In genomic region chr17:74745548-74746177, GRCh38 we compare ENCODE assay signal across 19 cellular contexts. TPM values are rescaled to one million over a fixed set of nuclear protein-coding genes. Genes with fewer than 3 reads are reported as not detected.
DNase-seq lines count a peak whose midpoint lies in the region; ATAC-seq, FAIRE-seq and TF ChIP-seq lines count a peak whose summit lies in the region.
"Had no signal": no experiment of that assay in that cellular context is flagged by ENCODE, and none has a peak within 500 bp of the region (broad histone marks: within the 10 kb centered on the region; RNA-seq: fewer than 3 reads in every experiment).

No MANE protein-coding gene starts in this region.

- FAIRE-seq in H1 (lab: Jason Lieb, UNC) = no peak

- H3K27me3 ChIP-seq in BLaER1 (peaks cover 27% of the 10 kb centered on the region; the same call in 1 of the 2 replicates), H1 (replicated peaks in 1 of 4; ENCODE audit: control insufficient read depth in 3 of 4, extremely low read depth in 1 of 4, insufficient read depth in 3 of 4, low read length in 3 of 4) (no peaks in the 10 kb centered on the region)
- H3K27me3 ChIP-seq: right lobe of liver, testis had no signal

- DNase-seq in H1 (ENCODE audit: low read depth in 1 of 2, low spot score in 2 of 2) (no peak), mucosa of descending colon (peak in 2 of 3 donors; percentile 34 to 39), iPS-NIHi7 (ENCODE audit: extremely low spot score) (no peak), kidney tubule cell (ENCODE audit: low spot score) (no peak), glutamatergic neuron (no peak)
- no peak for DNase-seq in activated T-helper 2 cell treated with anti-CD3 and anti-CD28 coated beads, Interferon-gamma antibody, Interleukin-2, Interleukin-4, amounts not matched to agents 10 μg/mL and 5 μg/mL and 100 μg/mL, durations not matched to agents 14 hours and 24 hours and 36 hours (ENCODE audit: low spot score)
- DNase-seq: activated CD4-positive, alpha-beta T cell treated with anti-CD3 and anti-CD28 coated beads for 1 hour; activated naive CD8-positive, alpha-beta T cell treated with anti-CD3 and anti-CD28 coated beads, Interleukin-2, amount 10 ng/mL, durations not matched to agents 7 days and 5 days; effector memory CD4-positive, alpha-beta T cell; esophagus squamous epithelium; testis had no signal

- POLR2A ChIA-PET in HEK293 (lab: Yijun Ruan, JAX) (interaction anchor here (0.6 to 2.1 kb wide), 5 partner anchors 30 to 127 kb away, joined by 3 to 17 read pairs (median 4); partner anchors contain the start of genes FDXR and NAT9), H1 (lab: Charles Lee; ENCODE audit: partially characterized antibody) (interaction anchor here (0.8 to 9.3 kb wide), 13 partner anchors 8 to 115 kb away, joined by 3 to 60 read pairs (median 4); partner anchors contain the start of genes NAT9 and RAB37)

- no peak overlapping the region for H2AFZ ChIP-seq in H1 (ENCODE audit: low read length)

- intact Hi-C loops in mucosa of descending colon (cut with DNase I, micrococcal nuclease) = loop anchor here in 1 of 2 donors (2.0 kb wide), 1 partner anchor 25 kb away; no protein-coding TSS in a partner anchor
- intact Hi-C loops in activated T-helper 2 cell treated with anti-CD3 and anti-CD28 coated beads, Interferon-gamma antibody, Interleukin-2, Interleukin-4, amounts not matched to agents 10 μg/mL and 5 μg/mL and 100 μg/mL, durations not matched to agents 14 hours and 24 hours and 36 hours (cut with micrococcal nuclease) = loop anchor here (2.0 kb wide), 1 partner anchor 119 kb away; no protein-coding TSS in a partner anchor

- 0 out of 2 replicates have a peak overlapping the region, but pooled peaks have one; percentile 18 for H2AK5ac ChIP-seq in H1 (ENCODE audit: low read depth, low read length)

- H3K4ac ChIP-seq in H1 (replicated peaks; ENCODE audit: insufficient read length, low read depth, low read length) = no peak overlapping the region

- no peak for ATAC-seq in mucosa of descending colon

- H3K9me3 ChIP-seq in BLaER1 (no peaks in the 10 kb centered on the region), HEK293 (ENCODE audit: control insufficient read depth, insufficient read depth, low read depth, low read length) (no peaks in the 10 kb centered on the region), H1 (ENCODE audit: insufficient read depth in 2 of 2, low read depth in 1 of 2, low read length in 1 of 2) (no peaks in the 10 kb centered on the region), mucosa of descending colon (no peaks in the 10 kb centered on the region)
- H3K9me3 ChIP-seq: esophagus squamous epithelium, right lobe of liver, testis had no signal

- H3K27ac Mint-ChIP-seq in activated T-helper 2 cell treated with anti-CD3 and anti-CD28 coated beads, Interferon-gamma antibody, Interleukin-2, Interleukin-4, amounts not matched to agents 10 μg/mL and 5 μg/mL and 100 μg/mL, durations not matched to agents 14 hours and 24 hours and 36 hours = no peak overlapping the region
- H3K27ac Mint-ChIP-seq in glutamatergic neuron (ENCODE audit: unreplicated experiment) = no peak overlapping the region

- no peak overlapping the region for H3K4me3 Mint-ChIP-seq in activated T-helper 2 cell treated with anti-CD3 and anti-CD28 coated beads, Interferon-gamma antibody, Interleukin-2, Interleukin-4, amounts not matched to agents 10 μg/mL and 5 μg/mL and 100 μg/mL, durations not matched to agents 14 hours and 24 hours and 36 hours (ENCODE audit: low read depth)
- H3K4me3 Mint-ChIP-seq in glutamatergic neuron (ENCODE audit: unreplicated experiment) = no peak overlapping the region

- H3K4me1 Mint-ChIP-seq in activated T-helper 2 cell treated with anti-CD3 and anti-CD28 coated beads, Interferon-gamma antibody, Interleukin-2, Interleukin-4, amounts not matched to agents 10 μg/mL and 5 μg/mL and 100 μg/mL, durations not matched to agents 14 hours and 24 hours and 36 hours (ENCODE audit: low read depth) = peaks cover 59% of the 10 kb centered on the region
- peaks cover 12% of the 10 kb centered on the region for H3K4me1 Mint-ChIP-seq in glutamatergic neuron (ENCODE audit: low read depth, unreplicated experiment)

- TF ChIP-seq EP300 in H1 (IDR thresholded peaks at IDR 0.05; ENCODE audit: borderline replicate concordance in 1 of 2, low read depth in 2 of 2, low read length in 2 of 2) = no peak

- peak overlapping the region; percentile 17; the same call in 1 of the 2 replicates for H3K18ac ChIP-seq in H1 (ENCODE audit: extremely low read depth, low read length)

- CTCF ChIA-PET in HEK293 (lab: Yijun Ruan, JAX) = interaction anchor here (0.6 to 4.7 kb wide), 37 partner anchors 7 to 1504 kb away, joined by 3 to 84 read pairs (median 5); partner anchors contain the start of genes GRIN2C, NAT9 and RAB37
- CTCF ChIA-PET in H1 (lab: Charles Lee; ENCODE audit: partially characterized antibody) = interaction anchor here (0.6 to 4.7 kb wide), 35 partner anchors 9 to 368 kb away, joined by 3 to 388 read pairs (median 6); partner anchors contain the start of genes CD300LF, MRPL58, NAT9 and RAB37

- peaks cover under 1 to 16% of the 10 kb centered on the region in 2 experiments; a peak in 3 of 4 replicates for H3K79me2 ChIP-seq in H1 (ENCODE audit: control insufficient read depth in 1 of 2, insufficient read depth in 2 of 2, low read length in 2 of 2)

- H2BK20ac ChIP-seq in H1 (ENCODE audit: low read length) = no peak overlapping the region

- no peaks in the 10 kb centered on the region for H3K27me3 Mint-ChIP-seq in activated T-helper 2 cell treated with anti-CD3 and anti-CD28 coated beads, Interferon-gamma antibody, Interleukin-2, Interleukin-4, amounts not matched to agents 10 μg/mL and 5 μg/mL and 100 μg/mL, durations not matched to agents 14 hours and 24 hours and 36 hours (ENCODE audit: low read depth)
- H3K27me3 Mint-ChIP-seq in glutamatergic neuron (ENCODE audit: unreplicated experiment) = peaks cover 3% of the 10 kb centered on the region
- H3K27me3 Mint-ChIP-seq: activated naive CD8-positive, alpha-beta T cell treated with anti-CD3 and anti-CD28 coated beads, Interleukin-2, amount 10 ng/mL, durations not matched to agents 7 days and 5 days had no signal

- H3K4me3 ChIP-seq in BLaER1 (no peak overlapping the region), HEK293 (ENCODE audit: low read depth, low read length) (no peak overlapping the region), H1 (ENCODE audit: extremely low read depth in 1 of 4, insufficient read depth in 2 of 4, low read depth in 3 of 4, low read length in 4 of 4) (peak overlapping the region in 2 of 4 experiments; percentile 10 to 52; a peak in 3 of 8 replicates), mucosa of descending colon (no peak overlapping the region)
- H3K4me3 ChIP-seq: testis had no signal

- no peak overlapping the region for H3K23ac ChIP-seq in H1 (ENCODE audit: insufficient read length)

- H3K9me3 Mint-ChIP-seq in activated T-helper 2 cell treated with anti-CD3 and anti-CD28 coated beads, Interferon-gamma antibody, Interleukin-2, Interleukin-4, amounts not matched to agents 10 μg/mL and 5 μg/mL and 100 μg/mL, durations not matched to agents 14 hours and 24 hours and 36 hours = no peaks in the 10 kb centered on the region
- H3K9me3 Mint-ChIP-seq in glutamatergic neuron (ENCODE audit: unreplicated experiment) = peaks cover 4% of the 10 kb centered on the region
- H3K9me3 Mint-ChIP-seq: activated naive CD8-positive, alpha-beta T cell treated with anti-CD3 and anti-CD28 coated beads, Interleukin-2, amount 10 ng/mL, durations not matched to agents 7 days and 5 days; activated T-helper 1 cell treated with anti-CD3 and anti-CD28 coated beads, Interleukin-12 subunit alpha, Interleukin-12 subunit beta, Interleukin-2, Interleukin-4 antibody, amounts not matched to agents 30 ng/mL and 10 ng/mL and 1 ng/mL, durations not matched to agents 14 hours and 24 hours and 36 hours had no signal

- no peak for TF ChIP-seq POLR2A in H1 (IDR thresholded peaks at IDR 0.05; ENCODE audit: control extremely low read depth in 1 of 2, low read depth in 2 of 2, low read length in 2 of 2)

- 66% methylated on average over 8 of the region's 8 CpGs; no CpG with 5 or more reads in 1 of the 2 experiments for WGBS in H1 (ENCODE audit: extremely low coverage in 1 of 2, insufficient coverage in 1 of 2, insufficient read length in 1 of 2, insufficient replicate concordance in 2 of 2, low coverage in 1 of 2, low lambda C conversion rate in 2 of 2, missing lambda C conversion rate in 1 of 2), 2 experiments

- no peak overlapping the region for H2BK15ac ChIP-seq in H1 (ENCODE audit: low read length)

- no peak overlapping the region for H3K27ac ChIP-seq in BLaER1
- H3K27ac ChIP-seq in HEK293 (ENCODE audit: extremely low read depth, low read depth, low read length) = no peak overlapping the region
- H3K27ac ChIP-seq in H1 (ENCODE audit: low read depth, low read length) = no peak overlapping the region
- H3K27ac ChIP-seq: parathyroid adenoma, testis had no signal

- H3K4me1 ChIP-seq in BLaER1 (peaks cover 90% of the 10 kb centered on the region), HEK293 (ENCODE audit: control insufficient read depth, insufficient read depth, low read length) (peaks cover 7% of the 10 kb centered on the region), H1 (replicated peaks in 1 of 4; ENCODE audit: control insufficient read depth in 3 of 4, insufficient read depth in 4 of 4, low read length in 3 of 4) (peaks cover 5 to 32% (median 22%) of the 10 kb centered on the region in 4 experiments), mucosa of descending colon (ENCODE audit: low read depth) (peaks cover 31% of the 10 kb centered on the region)

- TF ChIP-seq RAD21 in H1 (IDR thresholded peaks at IDR 0.05 in 1 of 2, conservative IDR thresholded peaks at IDR 0.05 in 1 of 2; ENCODE audit: low read depth in 2 of 2, low read length in 2 of 2) = no peak

- H3K4me2 ChIP-seq in BLaER1 (peak overlapping the region; percentile 92), H1 (ENCODE audit: insufficient read depth in 1 of 2, low read depth in 2 of 2, low read length in 2 of 2) (peak overlapping the region; percentile 15 to 74)

- H2BK120ac ChIP-seq in H1 (replicated peaks; ENCODE audit: low read depth, low read length) = no peak overlapping the region

- H3K79me1 ChIP-seq in H1 (ENCODE audit: low read depth, low read length) = peaks cover 3% of the 10 kb centered on the region

- H2BK12ac ChIP-seq in H1 (ENCODE audit: low read depth, low read length) = no peak overlapping the region

- H3K9ac ChIP-seq in BLaER1 (no peak overlapping the region), H1 (replicated peaks in 1 of 4; ENCODE audit: extremely low read depth in 1 of 4, low read depth in 3 of 4, low read length in 3 of 4) (no peak overlapping the region)
- H3K9ac ChIP-seq: parathyroid adenoma had no signal

- H2BK5ac ChIP-seq in H1 (ENCODE audit: low read depth, low read length) = peak overlapping the region; percentile 18; the same call in 1 of the 2 replicates

- H3K36me3 Mint-ChIP-seq in activated T-helper 2 cell treated with anti-CD3 and anti-CD28 coated beads, Interferon-gamma antibody, Interleukin-2, Interleukin-4, amounts not matched to agents 10 μg/mL and 5 μg/mL and 100 μg/mL, durations not matched to agents 14 hours and 24 hours and 36 hours (ENCODE audit: low read depth) = peaks cover 22% of the 10 kb centered on the region
- no peaks in the 10 kb centered on the region for H3K36me3 Mint-ChIP-seq in glutamatergic neuron (ENCODE audit: unreplicated experiment)

- no peak overlapping the region for H3K56ac ChIP-seq in H1 (replicated peaks; ENCODE audit: insufficient read length, low read depth, low read length)

- no peak overlapping the region for H4K5ac ChIP-seq in H1 (ENCODE audit: insufficient read length, low read depth, low read length)

- H3K14ac ChIP-seq in H1 (ENCODE audit: insufficient read length) = no peak overlapping the region

- H4K20me1 ChIP-seq in BLaER1 (peaks cover 21% of the 10 kb centered on the region), H1 (replicated peaks in 1 of 2; ENCODE audit: control insufficient read depth in 1 of 2, insufficient read depth in 2 of 2, low read length in 2 of 2) (peaks cover 10 to 12% of the 10 kb centered on the region in 2 experiments)

- H3K36me3 ChIP-seq in BLaER1 = no peaks in the 10 kb centered on the region
- H3K36me3 ChIP-seq in HEK293 (ENCODE audit: control insufficient read depth in 2 of 2, insufficient read depth in 1 of 2, low read length in 2 of 2) = no peaks in the 10 kb centered on the region
- H3K36me3 ChIP-seq in H1 (ENCODE audit: control insufficient read depth in 2 of 4, insufficient read depth in 4 of 4, low read length in 3 of 4) = no peaks in the 10 kb centered on the region
- H3K36me3 ChIP-seq in mucosa of descending colon (ENCODE audit: low read depth) = no peaks in the 10 kb centered on the region
- H3K36me3 ChIP-seq: esophagus squamous epithelium, right lobe of liver had no signal

- peaks cover 13% of the 10 kb centered on the region for H3K23me2 ChIP-seq in H1 (ENCODE audit: low read depth, low read length)

- TF ChIP-seq CTCF in HEK293 (tag by site-specific recombination; IDR thresholded peaks at IDR 0.05) (no peak), H1 (IDR thresholded peaks at IDR 0.05; ENCODE audit: control extremely low read depth in 1 of 3, insufficient read depth in 1 of 3, low read depth in 1 of 3, low read length in 3 of 3) (no peak), mucosa of descending colon (IDR thresholded peaks at IDR 0.05) (no peak), glutamatergic neuron (IDR thresholded peaks at IDR 0.05; ENCODE audit: partially characterized antibody, unreplicated experiment) (no peak)

- peak overlapping the region; percentile 25 for H4K91ac ChIP-seq in H1 (replicated peaks; ENCODE audit: insufficient read length, low read length)

- no peak overlapping the region; the same call in 1 of the 2 replicates for H4K8ac ChIP-seq in H1 (ENCODE audit: extremely low read depth, insufficient read depth, low read length)

RNA-seq across cellular contexts. Expression of gene NHERF1, which starts 2.8 kb away (rescaled TPM):
- 91.3 and 92.9 TPM in 2 replicates for total RNA-seq in H1 (2021; fragmentation: NEBNext Ultra II Directional; extraction: Animal tissue kit (Norgen Biotek cat#: 25700))
- 99.2 and 140 TPM in 2 replicates for polyA plus RNA-seq in H1 (2011; rRNA removed)
- 107 TPM for polyA plus RNA-seq in H1 (2011; cell fraction: cytosol; rRNA removed)
- polyA plus RNA-seq in H1 (2011; cell fraction: nucleus; rRNA removed) = 85.0 TPM
- polyA plus RNA-seq in H1 (2012, experiment 1 of 2) = 74.7 to 102 TPM (median 92.8 TPM) in 4 replicates
- 128 TPM for polyA plus RNA-seq in H1 (2012, experiment 2 of 2)
- polyA plus RNA-seq in H1 (2013, experiment 1 of 2) = 121 TPM
- 130 TPM for polyA plus RNA-seq in H1 (2013, experiment 2 of 2)
- 57.8 and 78.7 TPM in 2 replicates for polyA minus RNA-seq in H1 (2011; rRNA and poly(A)+ RNA removed)
- 43.7 TPM for polyA minus RNA-seq in H1 (2011; cell fraction: cytosol; rRNA and poly(A)+ RNA removed)
- 26.3 TPM for polyA minus RNA-seq in H1 (2011; cell fraction: nucleus; rRNA and poly(A)+ RNA removed)
- total RNA-seq in mucosa of descending colon (100 to 1,000 TPM; 109 to 281 (median 164) TPM), glutamatergic neuron (ENCODE audit: unreplicated experiment) (26.9 TPM)
- total RNA-seq in activated T-helper 2 cell treated with anti-CD3 and anti-CD28 coated beads, Interferon-gamma antibody, Interleukin-2, Interleukin-4, amounts not matched to agents 10 μg/mL and 5 μg/mL and 100 μg/mL, durations not matched to agents 14 hours and 24 hours and 36 hours = 129 and 133 TPM in 2 replicates

RNA-seq across cellular contexts. Expression of gene RAB37, which starts 8.6 kb away (rescaled TPM):
- total RNA-seq in H1 (2021; fragmentation: NEBNext Ultra II Directional; extraction: Animal tissue kit (Norgen Biotek cat#: 25700)) = 5.2 and 5.5 TPM in 2 replicates
- polyA plus RNA-seq in H1 (2011; rRNA removed) = 6.1 and 6.6 TPM in 2 replicates
- polyA plus RNA-seq in H1 (2011; cell fraction: cytosol; rRNA removed) = 9.7 TPM
- polyA plus RNA-seq in H1 (2011; cell fraction: nucleus; rRNA removed) = 13.3 TPM
- 5.0 to 7.8 TPM (median 6.5 TPM) in 4 replicates for polyA plus RNA-seq in H1 (2012, experiment 1 of 2)
- polyA plus RNA-seq in H1 (2012, experiment 2 of 2) = 4.2 TPM
- polyA plus RNA-seq in H1 (2013, experiment 1 of 2) = 6.1 TPM
- 5.8 TPM for polyA plus RNA-seq in H1 (2013, experiment 2 of 2)
- polyA minus RNA-seq in H1 (2011; rRNA and poly(A)+ RNA removed) = 4.4 and 12.4 TPM in 2 replicates
- 7.9 TPM for polyA minus RNA-seq in H1 (2011; cell fraction: cytosol; rRNA and poly(A)+ RNA removed)
- polyA minus RNA-seq in H1 (2011; cell fraction: nucleus; rRNA and poly(A)+ RNA removed) = 2.7 TPM
- total RNA-seq in mucosa of descending colon (1 to 10 TPM; 4.3 to 9.8 (median 9.0) TPM), glutamatergic neuron (ENCODE audit: unreplicated experiment) (2.1 TPM)
- total RNA-seq in activated T-helper 2 cell treated with anti-CD3 and anti-CD28 coated beads, Interferon-gamma antibody, Interleukin-2, Interleukin-4, amounts not matched to agents 10 μg/mL and 5 μg/mL and 100 μg/mL, durations not matched to agents 14 hours and 24 hours and 36 hours = 9.7 and 12.1 TPM in 2 replicates
- total RNA-seq: A673, H4 had no signal

RNA-seq across cellular contexts. Expression of gene NAT9, which starts 30.5 kb away (rescaled TPM):
- total RNA-seq in H1 (2021; fragmentation: NEBNext Ultra II Directional; extraction: Animal tissue kit (Norgen Biotek cat#: 25700)) = 40.6 and 42.7 TPM in 2 replicates
- polyA plus RNA-seq in H1 (2011; rRNA removed) = 32.3 and 42.4 TPM in 2 replicates
- polyA plus RNA-seq in H1 (2011; cell fraction: cytosol; rRNA removed) = 67.6 TPM
- polyA plus RNA-seq in H1 (2011; cell fraction: nucleus; rRNA removed) = 198 TPM
- polyA plus RNA-seq in H1 (2012, experiment 1 of 2) = 49.1 to 72.7 TPM (median 58.9 TPM) in 4 replicates
- polyA plus RNA-seq in H1 (2012, experiment 2 of 2) = 32.4 TPM
- polyA plus RNA-seq in H1 (2013, experiment 1 of 2) = 28.5 TPM
- 24.6 TPM for polyA plus RNA-seq in H1 (2013, experiment 2 of 2)
- 39.6 and 41.7 TPM in 2 replicates for polyA minus RNA-seq in H1 (2011; rRNA and poly(A)+ RNA removed)
- 18.8 TPM for polyA minus RNA-seq in H1 (2011; cell fraction: cytosol; rRNA and poly(A)+ RNA removed)
- polyA minus RNA-seq in H1 (2011; cell fraction: nucleus; rRNA and poly(A)+ RNA removed) = 50.9 TPM
- 10 to 100 TPM; 35.8 to 40.6 (median 39.8) TPM for total RNA-seq in mucosa of descending colon
- 55.3 TPM in 2 replicates for total RNA-seq in activated T-helper 2 cell treated with anti-CD3 and anti-CD28 coated beads, Interferon-gamma antibody, Interleukin-2, Interleukin-4, amounts not matched to agents 10 μg/mL and 5 μg/mL and 100 μg/mL, durations not matched to agents 14 hours and 24 hours and 36 hours
- total RNA-seq in glutamatergic neuron (ENCODE audit: unreplicated experiment) = 67.8 TPM

RNA-seq across cellular contexts. Expression of gene CD300LF, which starts 32.9 kb away (rescaled TPM):
- not detected in 2 replicates for total RNA-seq in H1 (2021; fragmentation: NEBNext Ultra II Directional; extraction: Animal tissue kit (Norgen Biotek cat#: 25700))
- polyA plus RNA-seq in H1 (2011; rRNA removed) = not detected in 2 replicates
- polyA plus RNA-seq in H1 (2011; cell fraction: cytosol; rRNA removed) = not detected
- polyA plus RNA-seq in H1 (2011; cell fraction: nucleus; rRNA removed) = not detected
- not detected in 4 replicates for polyA plus RNA-seq in H1 (2012, experiment 1 of 2)
- not detected for polyA plus RNA-seq in H1 (2012, experiment 2 of 2)
- not detected for polyA plus RNA-seq in H1 (2013, experiment 1 of 2)
- not detected for polyA plus RNA-seq in H1 (2013, experiment 2 of 2)
- polyA minus RNA-seq in H1 (2011; rRNA and poly(A)+ RNA removed) = not detected in 2 replicates
- not detected for polyA minus RNA-seq in H1 (2011; cell fraction: cytosol; rRNA and poly(A)+ RNA removed)
- polyA minus RNA-seq in H1 (2011; cell fraction: nucleus; rRNA and poly(A)+ RNA removed) = not detected
- total RNA-seq in mucosa of descending colon (1 to 10 TPM; 2.0 TPM), glutamatergic neuron (ENCODE audit: unreplicated experiment) (not detected)
- total RNA-seq in activated T-helper 2 cell treated with anti-CD3 and anti-CD28 coated beads, Interferon-gamma antibody, Interleukin-2, Interleukin-4, amounts not matched to agents 10 μg/mL and 5 μg/mL and 100 μg/mL, durations not matched to agents 14 hours and 24 hours and 36 hours = not detected in 2 replicates
- total RNA-seq: A673; activated T-helper 1 cell treated with anti-CD3 and anti-CD28 coated beads, Interleukin-12 subunit alpha, Interleukin-12 subunit beta, Interleukin-2, Interleukin-4 antibody, amounts not matched to agents 30 ng/mL and 10 ng/mL and 1 ng/mL, durations not matched to agents 14 hours and 24 hours and 36 hours; G401; H4 had no signal

Comparison
In these comparisons a context has a peak if more than half of its experiments do, and no peak if none do; other contexts are left out.
1. DNase-seq: peak in mucosa of descending colon (2 of 3); none in H1 (0 of 2), iPS-NIHi7 (single experiment), activated T-helper 2 cell treated with anti-CD3 and anti-CD28 coated beads, Interferon-gamma antibody, Interleukin-2, Interleukin-4, amounts not matched to agents 10 μg/mL and 5 μg/mL and 100 μg/mL, durations not matched to agents 14 hours and 24 hours and 36 hours (single experiment), kidney tubule cell (single experiment) and glutamatergic neuron (single experiment).